In the genomic region with DNA sequence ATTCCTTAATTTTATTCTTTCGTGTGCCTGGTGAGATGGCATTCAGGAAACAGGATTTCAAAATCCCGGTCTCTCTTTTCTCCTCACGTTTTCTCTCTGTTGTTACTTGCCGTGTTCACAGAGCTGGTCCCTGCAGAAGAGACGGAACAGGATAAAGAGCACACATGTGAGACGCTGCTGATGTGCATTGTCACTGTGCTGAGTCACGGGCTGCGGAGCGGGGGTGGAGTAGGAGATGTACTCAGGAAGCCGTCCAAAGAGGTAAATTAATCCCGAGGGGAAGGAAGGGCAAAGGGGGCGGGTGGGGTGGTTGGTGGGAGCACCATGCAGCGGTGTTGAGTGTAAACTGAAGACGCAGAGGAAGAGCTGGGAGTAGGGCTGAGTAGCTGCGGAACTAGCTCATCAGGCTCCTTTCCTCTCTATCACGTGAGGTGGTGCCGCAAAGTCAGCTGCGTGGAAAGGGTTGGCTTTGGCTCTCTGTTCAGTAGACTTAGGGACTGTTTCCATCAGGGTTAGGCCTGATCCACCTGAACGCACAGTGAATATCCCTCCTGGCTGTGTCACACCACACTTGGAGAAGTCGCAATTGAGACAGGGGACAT, we compare ENCODE assay signal across 11 cellular contexts.
DNase-seq lines count a peak whose midpoint lies in the region; ATAC-seq, FAIRE-seq and TF ChIP-seq lines count a peak whose summit lies in the region.
"Had no signal": no experiment of that assay in that cellular context is flagged by ENCODE, and none has a peak within 500 bp of the region (broad histone marks: within the 10 kb centered on the region; RNA-seq: fewer than 3 reads in every experiment).

No MANE protein-coding gene starts in this region.

- H3K9ac ChIP-seq in K562 (ENCODE audit: insufficient read depth in 1 of 2, low read depth in 2 of 2, low read length in 2 of 2) = peak overlapping the region; percentile 79 to 88; a peak in 3 of 4 replicates
- peak overlapping the region; percentile 92 for H3K9ac ChIP-seq in smooth muscle cell (ENCODE audit: low read depth)

- peak overlapping the region; percentile 93 for H3K27ac ChIP-seq in K562 (ENCODE audit: extremely low read depth, low read depth, low read length)
- peak overlapping the region; percentile 100 for H3K27ac ChIP-seq in smooth muscle cell (ENCODE audit: low read depth)

- H3F3A ChIP-seq in smooth muscle cell (ENCODE audit: low read depth) = peaks cover 30% of the 10 kb centered on the region

- H2AFZ ChIP-seq in K562 (ENCODE audit: low read depth, low read length) = peak overlapping the region; percentile 75
- no peak overlapping the region for H2AFZ ChIP-seq in smooth muscle cell (ENCODE audit: low read depth)

- peaks cover 48% of the 10 kb centered on the region for H3K79me2 ChIP-seq in K562 (ENCODE audit: control insufficient read depth, insufficient read depth, low read length)
- H3K79me2 ChIP-seq in smooth muscle cell (ENCODE audit: low read depth) = peaks cover 31% of the 10 kb centered on the region

- peak; percentile 94 for FAIRE-seq in K562 (lab: Jason Lieb, UNC)

- no peaks in the 10 kb centered on the region for H3K9me1 ChIP-seq in K562 (ENCODE audit: control insufficient read depth, insufficient read depth, low read length)

- peak in 1 of 2 experiments; percentile 19; a peak in 2 of 4 replicates for TF ChIP-seq RAD21 in K562 (CRISPR knock-in tag; conservative IDR thresholded peaks at IDR 0.05 in 1 of 2, IDR thresholded peaks at IDR 0.05 in 1 of 2)

- TF ChIP-seq POLR2A in K562 (conservative IDR thresholded peaks at IDR 0.05) = peak; percentile 84

- CTCF ChIA-PET in K562 (lab: Yijun Ruan, JAX; ENCODE audit: low intra/inter-chr PET ratio) = no interaction called here

- TF ChIP-seq EP300 in K562 (IDR thresholded peaks at IDR 0.05; ENCODE audit: low read length) = peak; percentile 96

- H4K20me1 ChIP-seq in K562 (replicated peaks; ENCODE audit: control insufficient read depth, insufficient read depth, low read length) (no peaks in the 10 kb centered on the region), smooth muscle cell (ENCODE audit: low read depth) (no peaks in the 10 kb centered on the region)

- H3K36me3 ChIP-seq in K562 (ENCODE audit: control insufficient read depth, insufficient read depth, low read length) = peaks cover 36% of the 10 kb centered on the region
- H3K36me3 ChIP-seq in smooth muscle cell (ENCODE audit: low read depth) = peaks cover 15% of the 10 kb centered on the region

- peaks cover 16 to 67% of the 10 kb centered on the region in 2 experiments for H3K4me1 ChIP-seq in K562 (replicated peaks in 1 of 2; ENCODE audit: control insufficient read depth in 2 of 2, insufficient read depth in 2 of 2, low read length in 2 of 2)
- H3K4me1 ChIP-seq in smooth muscle cell (ENCODE audit: low read depth) = peaks cover 11% of the 10 kb centered on the region

- peak; percentile 93 for ATAC-seq in K562
- ATAC-seq: Panc1 had no signal

- TF ChIP-seq CTCF in K562 (IDR thresholded peaks at IDR 0.05 in 2 of 3, conservative IDR thresholded peaks at IDR 0.05 in 1 of 3; ENCODE audit: insufficient read depth in 2 of 3, low read depth in 1 of 3, low read length in 3 of 3) (no peak), smooth muscle cell (IDR thresholded peaks at IDR 0.05; ENCODE audit: borderline replicate concordance, insufficient read depth, poor library complexity, severe bottlenecking) (no peak)

- intact Hi-C loops in K562 (cut with micrococcal nuclease) = loop anchor here (1.0 to 5.0 kb wide), 5 partner anchors 75 to 378 kb away; no protein-coding TSS in a partner anchor

- in situ Hi-C loops in K562 (cut with MboI) = loop anchor here (5.0 kb wide), 1 partner anchor 92 kb away; no protein-coding TSS in a partner anchor

- WGBS in K562 (ENCODE audit: insufficient coverage, low coverage, missing lambda C conversion rate) = under 1% methylated on average over 17 of the region's 20 CpGs
- 31% methylated on average over 20 of the region's 20 CpGs for whole genome bisulfite sequencing in smooth muscle cell (ENCODE audit: low lambda C conversion rate)

- peak overlapping the region; percentile 39 for H3K4me3 ChIP-seq in K562
- H3K4me3 ChIP-seq in smooth muscle cell = peak overlapping the region; percentile 19

- H3K27me3 ChIP-seq in K562 (ENCODE audit: control insufficient read depth in 2 of 2, insufficient read depth in 2 of 2, low read length in 2 of 2) = no peaks in the 10 kb centered on the region
- H3K27me3 ChIP-seq in smooth muscle cell (ENCODE audit: low read depth) = no peaks in the 10 kb centered on the region

- POLR2A ChIA-PET in K562 (lab: Yijun Ruan, JAX) = interaction anchor here (0.6 to 4.9 kb wide), 19 partner anchors 8 to 321 kb away, joined by 3 to 61 read pairs (median 4); a partner anchor contains a TSS

- BruUV-seq in K562 (replicated peaks; lab: Mats Ljungman, UMichigan) = no TSS peak

- DNase-seq in NCI-H460 (ENCODE audit: extremely low read depth, low read depth) (peak; percentile 84), K562 (ENCODE audit: extremely low read depth in 1 of 4, low spot score in 3 of 4) (peak; percentile 96 to 99 (median 98)), iris pigment epithelial cell (ENCODE audit: low read depth) (peak; percentile 79), smooth muscle cell (lab: John Stamatoyannopoulos, UW; ENCODE audit: unreplicated experiment) (no peak), HUDEP-2 (lab: John Stamatoyannopoulos, UW; ENCODE audit: unreplicated experiment in 76 of 76) (no peak), NCI-H526 treated with DMSO at 0.1 percent for 48 hours (lab: John Stamatoyannopoulos, UW) (no peak), NCI-H1930 (lab: John Stamatoyannopoulos, UW) (no peak)
- DNase-seq: central memory CD4-positive, alpha-beta T cell; NCI-H1092 treated with DMSO at 0.1 percent for 48 hours; substantia nigra had no signal

- H3K9me3 ChIP-seq in K562 (replicated peaks; ENCODE audit: control insufficient read depth, insufficient read depth, low read depth, low read length) = no peaks in the 10 kb centered on the region
- H3K9me3 ChIP-seq in smooth muscle cell (replicated peaks; ENCODE audit: low read depth) = no peaks in the 10 kb centered on the region

- peak overlapping the region; percentile 75 for H3K4me2 ChIP-seq in K562 (ENCODE audit: insufficient read depth, low read length)
- peak overlapping the region; percentile 79 for H3K4me2 ChIP-seq in smooth muscle cell

TF ChIP-seq in K562, 482 proteins besides CTCF, POLR2A, EP300 and RAD21 (continues in another document):
- TF ChIP-seq ZBTB7A (IDR thresholded peaks at IDR 0.05; ENCODE audit: borderline replicate concordance, control insufficient read depth, low read depth, low read length) = no peak; the same call in 1 of the 2 replicates
- peak; percentile 18 to 51; a peak in 1 of 4 replicates for TF ChIP-seq TEAD1 (CRISPR knock-in tag; IDR thresholded peaks at IDR 0.05)
- TF ChIP-seq, protein P1, sequence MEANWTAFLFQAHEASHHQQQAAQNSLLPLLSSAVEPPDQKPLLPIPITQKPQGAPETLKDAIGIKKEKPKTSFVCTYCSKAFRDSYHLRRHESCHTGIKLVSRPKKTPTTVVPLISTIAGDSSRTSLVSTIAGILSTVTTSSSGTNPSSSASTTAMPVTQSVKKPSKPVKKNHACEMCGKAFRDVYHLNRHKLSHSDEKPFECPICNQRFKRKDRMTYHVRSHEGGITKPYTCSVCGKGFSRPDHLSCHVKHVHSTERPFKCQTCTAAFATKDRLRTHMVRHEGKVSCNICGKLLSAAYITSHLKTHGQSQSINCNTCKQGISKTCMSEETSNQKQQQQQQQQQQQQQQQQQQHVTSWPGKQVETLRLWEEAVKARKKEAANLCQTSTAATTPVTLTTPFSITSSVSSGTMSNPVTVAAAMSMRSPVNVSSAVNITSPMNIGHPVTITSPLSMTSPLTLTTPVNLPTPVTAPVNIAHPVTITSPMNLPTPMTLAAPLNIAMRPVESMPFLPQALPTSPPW (CRISPR knock-in tag; IDR thresholded peaks at IDR 0.05) = peak; percentile 68
- no peak for TF ChIP-seq CEBPG (CRISPR knock-in tag; IDR thresholded peaks at IDR 0.05)
- TF ChIP-seq CEBPG (tag; conservative IDR thresholded peaks at IDR 0.05 in 1 of 2, IDR thresholded peaks at IDR 0.05 in 1 of 2) = no peak; a peak in 1 of 4 replicates
- no peak for TF ChIP-seq ZNF717 (CRISPR knock-in tag; IDR thresholded peaks at IDR 0.05)
- TF ChIP-seq ZBTB17 (CRISPR knock-in tag; IDR thresholded peaks at IDR 0.05) = no peak
- TF ChIP-seq, protein P2, sequence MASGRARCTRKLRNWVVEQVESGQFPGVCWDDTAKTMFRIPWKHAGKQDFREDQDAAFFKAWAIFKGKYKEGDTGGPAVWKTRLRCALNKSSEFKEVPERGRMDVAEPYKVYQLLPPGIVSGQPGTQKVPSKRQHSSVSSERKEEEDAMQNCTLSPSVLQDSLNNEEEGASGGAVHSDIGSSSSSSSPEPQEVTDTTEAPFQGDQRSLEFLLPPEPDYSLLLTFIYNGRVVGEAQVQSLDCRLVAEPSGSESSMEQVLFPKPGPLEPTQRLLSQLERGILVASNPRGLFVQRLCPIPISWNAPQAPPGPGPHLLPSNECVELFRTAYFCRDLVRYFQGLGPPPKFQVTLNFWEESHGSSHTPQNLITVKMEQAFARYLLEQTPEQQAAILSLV (tag; IDR thresholded peaks at IDR 0.05) = peak; percentile 14; the same call in 1 of the 2 replicates
- no peak for TF ChIP-seq STAT5B (CRISPR knock-in tag; IDR thresholded peaks at IDR 0.05)
- peak; percentile 70 for TF ChIP-seq TRIM28 (IDR thresholded peaks at IDR 0.05)
- no peak for TF ChIP-seq TAF15 (IDR thresholded peaks at IDR 0.05; ENCODE audit: low read depth, low read length)
- TF ChIP-seq, protein P3, sequence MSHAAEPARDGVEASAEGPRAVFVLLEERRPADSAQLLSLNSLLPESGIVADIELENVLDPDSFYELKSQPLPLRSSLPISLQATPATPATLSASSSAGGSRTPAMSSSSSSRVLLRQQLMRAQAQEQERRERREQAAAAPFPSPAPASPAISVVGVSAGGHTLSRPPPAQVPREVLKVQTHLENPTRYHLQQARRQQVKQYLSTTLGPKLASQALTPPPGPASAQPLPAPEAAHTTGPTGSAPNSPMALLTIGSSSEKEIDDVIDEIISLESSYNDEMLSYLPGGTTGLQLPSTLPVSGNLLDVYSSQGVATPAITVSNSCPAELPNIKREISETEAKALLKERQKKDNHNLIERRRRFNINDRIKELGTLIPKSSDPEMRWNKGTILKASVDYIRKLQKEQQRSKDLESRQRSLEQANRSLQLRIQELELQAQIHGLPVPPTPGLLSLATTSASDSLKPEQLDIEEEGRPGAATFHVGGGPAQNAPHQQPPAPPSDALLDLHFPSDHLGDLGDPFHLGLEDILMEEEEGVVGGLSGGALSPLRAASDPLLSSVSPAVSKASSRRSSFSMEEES (CRISPR knock-in tag; IDR thresholded peaks at IDR 0.05) = peak; percentile 83
- TF ChIP-seq ETV1 (tag; conservative IDR thresholded peaks at IDR 0.05; ENCODE audit: low read depth) = peak; percentile 91
- no peak for TF ChIP-seq ZNF133 (CRISPR knock-in tag; IDR thresholded peaks at IDR 0.05)
- TF ChIP-seq RBM14 (IDR thresholded peaks at IDR 0.05; ENCODE audit: borderline replicate concordance, insufficient read depth, low read depth, low read length) = no peak
- no peak for TF ChIP-seq ZNF699 (CRISPR knock-in tag; IDR thresholded peaks at IDR 0.05; ENCODE audit: insufficient replicate concordance)
- peak; percentile 26 for TF ChIP-seq ARHGAP35 (IDR thresholded peaks at IDR 0.05; ENCODE audit: partially characterized antibody)

Comparison
In these comparisons a context has a peak if more than half of its experiments do, and no peak if none do; other contexts are left out.
1. DNase-seq: peak in NCI-H460 (single experiment), K562 (4 of 4) and iris pigment epithelial cell (single experiment); none in smooth muscle cell (single experiment), HUDEP-2 (0 of 76), NCI-H526 treated with DMSO at 0.1 percent for 48 hours (single experiment) and NCI-H1930 (0 of 2).